8 cellular contexts compared by ENCODE assay signal in the genomic region with DNA sequence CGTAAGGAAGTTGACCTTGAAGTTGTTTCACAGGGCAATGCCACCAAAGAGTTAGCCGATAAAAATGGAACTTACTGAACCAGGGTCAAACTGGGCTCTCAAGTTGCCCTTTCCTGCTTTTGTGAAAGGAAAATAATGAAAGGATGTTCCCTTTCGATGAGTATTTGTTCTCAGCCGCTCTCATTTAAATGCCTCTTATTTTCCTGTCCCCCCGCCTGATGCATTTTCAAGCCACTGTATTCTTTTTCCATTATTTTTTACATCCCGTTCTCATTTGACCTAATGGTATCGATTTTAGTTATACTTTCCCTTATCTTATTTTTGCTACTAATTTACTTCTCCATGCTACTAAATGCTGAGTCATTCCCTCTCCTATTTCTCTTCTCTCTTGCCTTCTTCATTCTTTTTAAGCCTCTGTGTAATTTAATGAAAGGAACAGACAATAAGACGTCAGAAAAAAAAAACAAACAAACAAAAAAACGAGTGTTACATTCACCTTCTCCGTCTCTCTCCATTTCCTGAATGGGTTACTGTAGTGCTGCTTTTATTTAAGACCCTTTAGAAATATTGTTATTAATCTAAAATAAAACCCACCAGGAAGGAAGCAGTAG. TPM values are rescaled to one million over a fixed set of nuclear protein-coding genes. Genes with fewer than 3 reads are reported as not detected.
DNase-seq lines count a peak whose midpoint lies in the region; ATAC-seq and TF ChIP-seq lines count a peak whose summit lies in the region.

No MANE protein-coding gene starts in this region.

- WGBS in HUES64, result 12% methylated on average over 7 of the region's 10 CpGs
- WGBS in smooth muscle cell (ENCODE audit: low lambda C conversion rate), result 1% methylated on average over 10 of the region's 10 CpGs

- no peaks in the 10 kb centered on the region for H3K9me3 ChIP-seq in CD4-positive, CD25-positive, alpha-beta regulatory T cell (ENCODE audit: control insufficient read depth in 2 of 2, low read length in 2 of 2)
- H3K9me3 ChIP-seq in HUES64 (ENCODE audit: insufficient read depth, low read depth, low read length) (no peaks in the 10 kb centered on the region), smooth muscle cell (replicated peaks; ENCODE audit: low read depth) (no peaks in the 10 kb centered on the region)

- peaks cover 24 to 42% (median 35%) of the 10 kb centered on the region in 4 donors for H3K4me1 Mint-ChIP-seq in CD4-positive, CD25-positive, alpha-beta regulatory T cell
- H3K4me1 Mint-ChIP-seq in activated T-helper 17 cell treated with anti-CD3 and anti-CD28 coated beads, Interleukin-2, amount 50 U/mL, for 72 hours, result peaks cover 18% of the 10 kb centered on the region

- peaks cover 21% of the 10 kb centered on the region for H3K36me3 ChIP-seq in CD4-positive, CD25-positive, alpha-beta regulatory T cell (ENCODE audit: control insufficient read depth, insufficient read depth, low read length)
- H3K36me3 ChIP-seq in HUES64 (ENCODE audit: insufficient read depth, low read length) (peaks cover 32% of the 10 kb centered on the region), smooth muscle cell (ENCODE audit: low read depth) (peaks cover 13% of the 10 kb centered on the region)

- peak overlapping the region; percentile 44 to 91 (median 91) for H3K27ac Mint-ChIP-seq in CD4-positive, CD25-positive, alpha-beta regulatory T cell
- peak overlapping the region; percentile 82 for H3K27ac Mint-ChIP-seq in activated T-helper 17 cell treated with anti-CD3 and anti-CD28 coated beads, Interleukin-2, amount 50 U/mL, for 72 hours

- H2AFZ ChIP-seq in smooth muscle cell (ENCODE audit: low read depth), result peak overlapping the region; percentile 96

- peak overlapping the region; percentile 98 for H3K4me2 ChIP-seq in smooth muscle cell

- H3K27me3 Mint-ChIP-seq in CD4-positive, CD25-positive, alpha-beta regulatory T cell, result peaks cover 26% of the 10 kb centered on the region
- H3K27me3 Mint-ChIP-seq in activated T-helper 17 cell treated with anti-CD3 and anti-CD28 coated beads, Interleukin-2, amount 50 U/mL, for 72 hours, result peaks cover 16% of the 10 kb centered on the region

- no peaks in the 10 kb centered on the region for H3K9me3 Mint-ChIP-seq in CD4-positive, CD25-positive, alpha-beta regulatory T cell
- no peaks in the 10 kb centered on the region for H3K9me3 Mint-ChIP-seq in activated T-helper 17 cell treated with anti-CD3 and anti-CD28 coated beads, Interleukin-2, amount 50 U/mL, for 72 hours

- H3K4me3 Mint-ChIP-seq in CD4-positive, CD25-positive, alpha-beta regulatory T cell, result peak overlapping the region; percentile 93 to 100 (median 95)
- H3K4me3 Mint-ChIP-seq in activated T-helper 17 cell treated with anti-CD3 and anti-CD28 coated beads, Interleukin-2, amount 50 U/mL, for 72 hours, result peak overlapping the region; percentile 86

- peak in 2 of 3 donors; percentile 15 to 34 for DNase-seq in CD4-positive, CD25-positive, alpha-beta regulatory T cell
- DNase-seq in smooth muscle cell (lab: John Stamatoyannopoulos, UW; ENCODE audit: unreplicated experiment) (no peak), NCI-H1930 (lab: John Stamatoyannopoulos, UW) (no peak), DMS114 treated with DMSO at 0.1 percent for 48 hours (lab: John Stamatoyannopoulos, UW; ENCODE audit: unreplicated experiment) (no peak), D341Med (ENCODE audit: low spot score) (no peak)

- H3F3A ChIP-seq in smooth muscle cell (ENCODE audit: low read depth), result peaks cover 5% of the 10 kb centered on the region

- H3K36me3 Mint-ChIP-seq in CD4-positive, CD25-positive, alpha-beta regulatory T cell, result peaks cover 3% of the 10 kb centered on the region
- peaks cover 6% of the 10 kb centered on the region for H3K36me3 Mint-ChIP-seq in activated T-helper 17 cell treated with anti-CD3 and anti-CD28 coated beads, Interleukin-2, amount 50 U/mL, for 72 hours (ENCODE audit: low read depth)

- peaks cover 24% of the 10 kb centered on the region for H3K4me1 ChIP-seq in CD4-positive, CD25-positive, alpha-beta regulatory T cell (ENCODE audit: control insufficient read depth, insufficient read depth, low read length, poor library complexity, severe bottlenecking)
- H3K4me1 ChIP-seq in HUES64 (ENCODE audit: insufficient read depth, low read length) (peaks cover 6% of the 10 kb centered on the region; the same call in 1 of the 2 replicates), smooth muscle cell (ENCODE audit: low read depth) (peaks cover 17% of the 10 kb centered on the region)

- H3K9ac ChIP-seq in HUES64 (ENCODE audit: low read depth, low read length), result peak overlapping the region; percentile 90
- peak overlapping the region; percentile 87 for H3K9ac ChIP-seq in smooth muscle cell (ENCODE audit: low read depth)

- peak overlapping the region; percentile 96 for H3K4me3 ChIP-seq in CD4-positive, CD25-positive, alpha-beta regulatory T cell (ENCODE audit: low read depth, low read length)
- H3K4me3 ChIP-seq in HUES64 (ENCODE audit: low read length) (peak overlapping the region; percentile 79), iPS-11a (ENCODE audit: low read depth, low read length) (peak overlapping the region; percentile 87), smooth muscle cell (peak overlapping the region; percentile 87)

- TF ChIP-seq CTCF in smooth muscle cell (IDR thresholded peaks at IDR 0.05; ENCODE audit: borderline replicate concordance, insufficient read depth, poor library complexity, severe bottlenecking), result no peak

- peak overlapping the region; percentile 93 for H3K27ac ChIP-seq in CD4-positive, CD25-positive, alpha-beta regulatory T cell (ENCODE audit: insufficient read depth, low read length, poor library complexity, severe bottlenecking)
- H3K27ac ChIP-seq in HUES64 (ENCODE audit: low read depth, low read length), result peak overlapping the region; percentile 79
- peak overlapping the region; percentile 93 for H3K27ac ChIP-seq in smooth muscle cell (ENCODE audit: low read depth)

- peaks cover 5% of the 10 kb centered on the region for H4K20me1 ChIP-seq in smooth muscle cell (ENCODE audit: low read depth)

- ATAC-seq in CD4-positive, CD25-positive, alpha-beta regulatory T cell (ENCODE audit: low read depth in 2 of 2), result no peak
- ATAC-seq in activated T-helper 17 cell treated with anti-CD3 and anti-CD28 coated beads, Interleukin-2, amount 50 U/mL, for 72 hours (replicated peaks), result peak; percentile 1

- H3K27me3 ChIP-seq in CD4-positive, CD25-positive, alpha-beta regulatory T cell (ENCODE audit: control insufficient read depth, insufficient read depth, low read length), result peaks cover 6% of the 10 kb centered on the region
- no peaks in the 10 kb centered on the region for H3K27me3 ChIP-seq in HUES64 (ENCODE audit: insufficient read depth, low read length)
- no peaks in the 10 kb centered on the region for H3K27me3 ChIP-seq in smooth muscle cell (ENCODE audit: low read depth)

- peaks cover 31% of the 10 kb centered on the region for H3K79me2 ChIP-seq in smooth muscle cell (ENCODE audit: low read depth)

RNA-seq across cellular contexts. Expression of a gene that starts 0.7 kb away (rescaled TPM):
- 25.6 TPM for total RNA-seq in CD4-positive, CD25-positive, alpha-beta regulatory T cell
- polyA plus RNA-seq in CD4-positive, CD25-positive, alpha-beta regulatory T cell, result 10 to 100 TPM; 64.2 to 88.7 (median 71.9) TPM
- 106 TPM for polyA plus RNA-seq in HUES64 (2013, experiment 1 of 2)
- polyA plus RNA-seq in HUES64 (2013, experiment 2 of 2), result 104 TPM
- 10 to 100 TPM; 20.2 to 44.1 TPM for total RNA-seq in activated T-helper 17 cell treated with anti-CD3 and anti-CD28 coated beads, Interleukin-2, amount 50 U/mL, for 72 hours
- 24.0 and 40.4 TPM in 2 replicates for total RNA-seq in smooth muscle cell
- polyA plus RNA-seq in smooth muscle cell, result 51.0 and 53.8 TPM in 2 replicates

RNA-seq across cellular contexts. Expression of a gene that starts 26.2 kb away (rescaled TPM):
- total RNA-seq in CD4-positive, CD25-positive, alpha-beta regulatory T cell, result 1.6 TPM
- 1 to 10 TPM; 1.1 to 2.3 (median 1.6) TPM for polyA plus RNA-seq in CD4-positive, CD25-positive, alpha-beta regulatory T cell
- 0.25 TPM for polyA plus RNA-seq in HUES64 (2013, experiment 1 of 2)
- polyA plus RNA-seq in HUES64 (2013, experiment 2 of 2), result 0.63 TPM
- 1 to 10 TPM; 1.6 to 3.0 TPM for total RNA-seq in activated T-helper 17 cell treated with anti-CD3 and anti-CD28 coated beads, Interleukin-2, amount 50 U/mL, for 72 hours
- not detected in 2 replicates for total RNA-seq in smooth muscle cell
- 0.25 TPM in 1 of 2 replicates, not detected in the other for polyA plus RNA-seq in smooth muscle cell

Comparison
In these comparisons a context has a peak if more than half of its experiments do, and no peak if none do; other contexts are left out.
1. DNase-seq: peak in CD4-positive, CD25-positive, alpha-beta regulatory T cell (2 of 3); none in smooth muscle cell (single experiment), NCI-H1930 (0 of 2), DMS114 treated with DMSO at 0.1 percent for 48 hours (single experiment) and D341Med (single experiment).
2. Peak in every context shown above with its lines, with median percentiles within 50 percentile points of each other: H3K27ac ChIP-seq and H3K4me3 ChIP-seq.